In the genomic region with DNA sequence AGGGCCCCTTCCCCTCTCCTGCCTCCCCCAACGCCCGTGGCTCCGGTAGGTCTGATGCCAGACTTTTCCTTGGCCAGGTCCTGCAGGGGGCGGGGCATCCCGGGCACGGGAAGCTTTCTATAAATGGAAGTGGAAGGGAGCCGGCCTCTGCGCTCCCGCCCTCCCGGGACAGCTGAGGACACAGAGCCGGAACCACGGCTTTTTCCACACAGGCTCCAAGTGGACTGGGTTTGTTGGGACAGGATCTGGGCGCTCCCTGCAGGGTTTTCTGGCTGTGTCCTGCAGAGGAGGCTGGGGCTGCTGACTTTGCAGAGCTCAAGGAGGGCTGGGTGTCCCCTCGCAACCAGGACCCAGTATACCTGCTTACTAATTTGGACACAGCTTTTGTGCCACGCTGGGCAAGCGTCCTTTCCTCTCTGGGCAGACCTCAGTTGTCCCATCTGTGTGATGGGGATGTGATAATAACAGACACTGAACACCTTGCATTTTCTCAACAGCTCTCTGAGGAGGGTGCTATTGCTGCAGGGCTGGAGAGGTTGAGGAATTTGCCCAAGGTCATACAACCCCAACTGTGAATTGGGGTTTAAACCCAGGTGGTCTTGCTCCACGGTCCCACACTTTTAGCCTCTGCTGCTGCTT, we compare ENCODE assay signal across 9 cellular contexts. TPM values are rescaled to one million over a fixed set of nuclear protein-coding genes. Genes with fewer than 3 reads are reported as not detected.
A peak's percentile ranks its signal among the peaks of the same experiment; 100 is the strongest.
DNase-seq lines count a peak whose midpoint lies in the region; ATAC-seq and TF ChIP-seq lines count a peak whose summit lies in the region.
"Had no signal": no experiment of that assay in that cellular context is flagged by ENCODE, and none has a peak within 500 bp of the region (broad histone marks: within the 10 kb centered on the region; RNA-seq: fewer than 3 reads in every experiment).

No MANE protein-coding gene starts in this region.

- H3K27ac Mint-ChIP-seq in activated CD4-positive, alpha-beta memory T cell treated with anti-CD3 and anti-CD28 coated beads, Interleukin-2, amount 10 ng/mL, durations not matched to agents 7 days and 5 days, result no peak overlapping the region
- H3K27ac Mint-ChIP-seq in CD4-positive, alpha-beta T cell, result no peak overlapping the region
- H3K27ac Mint-ChIP-seq: activated naive CD8-positive, alpha-beta T cell treated with anti-CD3 and anti-CD28 coated beads, Interleukin-2, amount 10 ng/mL, durations not matched to agents 7 days and 5 days had no signal

- CTCF ChIA-PET in activated CD4-positive, alpha-beta memory T cell treated with anti-CD3 and anti-CD28 coated beads, Interleukin-2, amount 10 ng/mL, durations not matched to agents 7 days and 5 days (lab: Charles Lee), result interaction anchor here (0.6 to 1.5 kb wide), 6 partner anchors 11 to 1303 kb away, joined by 3 to 5 read pairs (median 4); no protein-coding TSS in a partner anchor
- CTCF ChIA-PET in CD4-positive, alpha-beta T cell (lab: Charles Lee), result no interaction called here

- H3K36me3 Mint-ChIP-seq in activated CD4-positive, alpha-beta memory T cell treated with anti-CD3 and anti-CD28 coated beads, Interleukin-2, amount 10 ng/mL, durations not matched to agents 7 days and 5 days (ENCODE audit: low read depth), result no peaks in the 10 kb centered on the region
- H3K36me3 Mint-ChIP-seq in CD4-positive, alpha-beta T cell (ENCODE audit: low read depth), result no peaks in the 10 kb centered on the region

- H3K4me3 ChIP-seq in epithelial cell of esophagus (ENCODE audit: low read length), result peak overlapping the region; percentile 100

- H3K9me3 Mint-ChIP-seq in activated CD4-positive, alpha-beta memory T cell treated with anti-CD3 and anti-CD28 coated beads, Interleukin-2, amount 10 ng/mL, durations not matched to agents 7 days and 5 days, result no peaks in the 10 kb centered on the region
- H3K9me3 Mint-ChIP-seq in CD4-positive, alpha-beta T cell, result no peaks in the 10 kb centered on the region
- H3K9me3 Mint-ChIP-seq: activated naive CD8-positive, alpha-beta T cell treated with anti-CD3 and anti-CD28 coated beads, Interleukin-2, amount 10 ng/mL, durations not matched to agents 7 days and 5 days had no signal

- no peak overlapping the region for H3K27ac ChIP-seq in CD4-positive, alpha-beta T cell (ENCODE audit: low read depth, low read length)

- ATAC-seq in GM19452 (IDR thresholded peaks at IDR 0.05; ENCODE audit: unreplicated experiment), result no peak
- no peak for ATAC-seq in CD4-positive, alpha-beta T cell (ENCODE audit: poor library complexity)
- no peak for ATAC-seq in stimulated activated naive CD8-positive, alpha-beta T cell treated with anti-CD3 and anti-CD28 coated beads, Interleukin-15, Interleukin-2, amounts not matched to agents 100 U/mL and 50 U/mL, for 24 hours

- peaks cover 16% of the 10 kb centered on the region for H3K27me3 Mint-ChIP-seq in activated CD4-positive, alpha-beta memory T cell treated with anti-CD3 and anti-CD28 coated beads, Interleukin-2, amount 10 ng/mL, durations not matched to agents 7 days and 5 days
- no peaks in the 10 kb centered on the region for H3K27me3 Mint-ChIP-seq in CD4-positive, alpha-beta T cell

- H3K4me3 Mint-ChIP-seq in activated CD4-positive, alpha-beta memory T cell treated with anti-CD3 and anti-CD28 coated beads, Interleukin-2, amount 10 ng/mL, durations not matched to agents 7 days and 5 days, result no peak overlapping the region
- no peak overlapping the region for H3K4me3 Mint-ChIP-seq in CD4-positive, alpha-beta T cell
- H3K4me3 Mint-ChIP-seq: activated naive CD8-positive, alpha-beta T cell treated with anti-CD3 and anti-CD28 coated beads, Interleukin-2, amount 10 ng/mL, durations not matched to agents 7 days and 5 days had no signal

- H3K27me3 ChIP-seq in CD4-positive, alpha-beta T cell (ENCODE audit: control insufficient read depth, insufficient read depth, low read length), result no peaks in the 10 kb centered on the region

- DNase-seq in DMS153 (lab: John Stamatoyannopoulos, UW) (peak; percentile 71), NCI-H460 (ENCODE audit: extremely low read depth, low read depth) (peak; percentile 46), epithelial cell of esophagus (ENCODE audit: low read depth) (peak; percentile 72), midbrain (lab: John Stamatoyannopoulos, UW) (peak; percentile 24)
- DNase-seq in activated CD4-positive, alpha-beta memory T cell treated with anti-CD3 and anti-CD28 coated beads, Interleukin-2, amount 10 ng/mL, durations not matched to agents 7 days and 5 days, result no peak
- no peak for DNase-seq in CD4-positive, alpha-beta T cell
- DNase-seq in stimulated activated naive CD8-positive, alpha-beta T cell treated with anti-CD3 and anti-CD28 coated beads, Interleukin-15, Interleukin-2, amounts not matched to agents 100 U/mL and 50 U/mL, for 24 hours, result no peak
- DNase-seq: activated naive CD8-positive, alpha-beta T cell treated with anti-CD3 and anti-CD28 coated beads, Interleukin-2, amount 10 ng/mL, durations not matched to agents 7 days and 5 days had no signal

- no peak for TF ChIP-seq CTCF in epithelial cell of esophagus (IDR thresholded peaks at IDR 0.05; ENCODE audit: insufficient read depth, low read depth, low read length, missing control alignments)
- TF ChIP-seq CTCF in CD4-positive, alpha-beta T cell (IDR thresholded peaks at IDR 0.05), result no peak

- POLR2A ChIA-PET in activated CD4-positive, alpha-beta memory T cell treated with anti-CD3 and anti-CD28 coated beads, Interleukin-2, amount 10 ng/mL, durations not matched to agents 7 days and 5 days (lab: Charles Lee), result no interaction called here
- POLR2A ChIA-PET in CD4-positive, alpha-beta T cell (lab: Charles Lee), result interaction anchor here (0.9 to 1.4 kb wide), 2 partner anchors 8 to 20 kb away, joined by 3 read pairs; no protein-coding TSS in a partner anchor

- intact Hi-C loops in CD4-positive, alpha-beta T cell (cut with DNase I, micrococcal nuclease), result no loop called here

- H3K9me3 ChIP-seq in CD4-positive, alpha-beta T cell (ENCODE audit: control insufficient read depth, low read length), result no peaks in the 10 kb centered on the region

- no peaks in the 10 kb centered on the region for H3K4me1 Mint-ChIP-seq in activated CD4-positive, alpha-beta memory T cell treated with anti-CD3 and anti-CD28 coated beads, Interleukin-2, amount 10 ng/mL, durations not matched to agents 7 days and 5 days
- H3K4me1 Mint-ChIP-seq in CD4-positive, alpha-beta T cell (ENCODE audit: low read depth), result no peaks in the 10 kb centered on the region
- H3K4me1 Mint-ChIP-seq: activated naive CD8-positive, alpha-beta T cell treated with anti-CD3 and anti-CD28 coated beads, Interleukin-2, amount 10 ng/mL, durations not matched to agents 7 days and 5 days had no signal

RNA-seq across cellular contexts. Expression of a gene that starts 1.8 kb away (rescaled TPM):
- total RNA-seq in NCI-H460 (2014; rRNA removed; shearing (Covaris generic)), result 0.10 and 0.32 TPM in 2 replicates
- polyA plus RNA-seq in NCI-H460 (2014; cell fraction: nucleus; rRNA removed), result 0.31 and 1.0 TPM in 2 replicates
- total RNA-seq in activated CD4-positive, alpha-beta memory T cell treated with anti-CD3 and anti-CD28 coated beads, Interleukin-2, amount 10 ng/mL, durations not matched to agents 7 days and 5 days, result 10 to 100 TPM in 1 of 2 experiments, 1 to 10 TPM in 1; 9.5 to 12.7 TPM
- 1 to 10 TPM; 3.0 to 4.2 TPM for total RNA-seq in CD4-positive, alpha-beta T cell

RNA-seq across cellular contexts. Expression of a gene that starts 56.4 kb away (rescaled TPM):
- 7.2 and 10.8 TPM in 2 replicates for total RNA-seq in NCI-H460 (2014; rRNA removed; shearing (Covaris generic))
- polyA plus RNA-seq in NCI-H460 (2014; cell fraction: nucleus; rRNA removed), result 4.7 and 5.4 TPM in 2 replicates
- total RNA-seq in activated CD4-positive, alpha-beta memory T cell treated with anti-CD3 and anti-CD28 coated beads, Interleukin-2, amount 10 ng/mL, durations not matched to agents 7 days and 5 days, result 10 to 100 TPM; 27.1 to 28.4 TPM
- 1 to 10 TPM; 2.5 to 2.6 TPM for total RNA-seq in CD4-positive, alpha-beta T cell

Comparison
In these comparisons a context has a peak if more than half of its experiments do, and no peak if none do; other contexts are left out.
1. DNase-seq: peak in DMS153 (single experiment), NCI-H460 (single experiment), epithelial cell of esophagus (single experiment) and midbrain (single experiment); none in activated CD4-positive, alpha-beta memory T cell treated with anti-CD3 and anti-CD28 coated beads, Interleukin-2, amount 10 ng/mL, durations not matched to agents 7 days and 5 days (single experiment), CD4-positive, alpha-beta T cell (0 of 10) and stimulated activated naive CD8-positive, alpha-beta T cell treated with anti-CD3 and anti-CD28 coated beads, Interleukin-15, Interleukin-2, amounts not matched to agents 100 U/mL and 50 U/mL, for 24 hours (single experiment).